11 cellular contexts compared by ENCODE assay signal in the genomic region with DNA sequence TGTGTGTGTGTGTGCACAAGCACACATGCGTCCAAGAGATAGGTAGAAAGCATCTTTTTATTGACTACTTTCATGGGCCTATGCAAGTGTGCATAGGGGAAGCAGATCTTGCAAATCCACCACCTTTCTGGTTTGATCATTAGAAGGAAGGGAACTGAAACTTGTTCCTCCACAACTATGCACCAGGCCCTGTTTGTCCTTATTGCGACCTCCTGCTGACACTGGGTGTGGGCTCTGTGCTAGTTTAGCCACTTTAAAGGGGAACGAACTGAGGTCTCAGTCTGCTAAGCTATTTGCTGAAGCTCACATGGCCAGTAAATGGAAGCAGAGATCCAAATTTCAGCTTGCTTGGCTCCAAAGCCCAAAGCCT. TPM values are rescaled to one million over a fixed set of nuclear protein-coding genes. Genes with fewer than 3 reads are reported as not detected.
DNase-seq lines count a peak whose midpoint lies in the region; ATAC-seq and TF ChIP-seq lines count a peak whose summit lies in the region.
"Had no signal": no experiment of that assay in that cellular context is flagged by ENCODE, and none has a peak within 500 bp of the region (broad histone marks: within the 10 kb centered on the region; RNA-seq: fewer than 3 reads in every experiment).

No MANE protein-coding gene starts in this region.

- H3K27ac ChIP-seq in BLaER1, result no peak overlapping the region
- H3K27ac ChIP-seq: SJCRH30 had no signal

- H3K36me3 Mint-ChIP-seq in chondrocyte (ENCODE audit: low read depth), result no peaks in the 10 kb centered on the region

- H3K27me3 ChIP-seq in BLaER1, result no peaks in the 10 kb centered on the region

- no peaks in the 10 kb centered on the region for H4K20me1 ChIP-seq in BLaER1

- no peaks in the 10 kb centered on the region for H3K4me1 Mint-ChIP-seq in chondrocyte (ENCODE audit: low read depth)

- H3K27me3 Mint-ChIP-seq in chondrocyte (ENCODE audit: low read depth), result peaks cover 37% of the 10 kb centered on the region

- H3K9me3 ChIP-seq in BLaER1, result no peaks in the 10 kb centered on the region
- H3K9me3 ChIP-seq: SJCRH30 had no signal

- H3K4me1 ChIP-seq in BLaER1, result peaks cover 40% of the 10 kb centered on the region

- H3K4me3 Mint-ChIP-seq in chondrocyte (ENCODE audit: unreplicated experiment), result no peak overlapping the region
- H3K4me3 Mint-ChIP-seq: activated naive CD8-positive, alpha-beta T cell; stimulated activated naive CD8-positive, alpha-beta T cell treated with anti-CD3 and anti-CD28 coated beads, Interleukin-15, Interleukin-2, amounts not matched to agents 100 ng/mL and 50 ng/mL, for 24 hours had no signal

- no peak overlapping the region for H3K4me3 ChIP-seq in BLaER1
- H3K4me3 ChIP-seq: SJCRH30 had no signal

- H3K4me2 ChIP-seq in BLaER1, result peak overlapping the region; percentile 54

- DNase-seq in SKM-1 treated with dmso at 0.1 percent for 144 hours (lab: John Stamatoyannopoulos, UW; ENCODE audit: unreplicated experiment), result peak; percentile 87
- DNase-seq in EL, result no peak
- no peak for DNase-seq in ecto neural progenitor cell (ENCODE audit: low spot score)
- DNase-seq in chondrocyte (ENCODE audit: low spot score), result no peak
- no peak for DNase-seq in AG08396 (ENCODE audit: low spot score)
- DNase-seq: SJCRH30 had no signal

- no peak overlapping the region for H3K27ac Mint-ChIP-seq in chondrocyte (ENCODE audit: unreplicated experiment)
- H3K27ac Mint-ChIP-seq: activated naive CD8-positive, alpha-beta T cell; stimulated activated naive CD8-positive, alpha-beta T cell treated with anti-CD3 and anti-CD28 coated beads, Interleukin-15, Interleukin-2, amounts not matched to agents 100 ng/mL and 50 ng/mL, for 24 hours had no signal

- no peaks in the 10 kb centered on the region for H3K9me3 Mint-ChIP-seq in chondrocyte (ENCODE audit: low read depth)
- H3K9me3 Mint-ChIP-seq: stimulated activated naive CD8-positive, alpha-beta T cell treated with anti-CD3 and anti-CD28 coated beads, Interleukin-15, Interleukin-2, amounts not matched to agents 100 ng/mL and 50 ng/mL, for 24 hours had no signal

- H3K36me3 ChIP-seq in BLaER1, result no peaks in the 10 kb centered on the region
- H3K36me3 ChIP-seq: SJCRH30 had no signal

- no peak overlapping the region for H3K9ac ChIP-seq in BLaER1

- no peak for TF ChIP-seq CTCF in chondrocyte (IDR thresholded peaks at IDR 0.05)

- ATAC-seq in GM19438 (IDR thresholded peaks at IDR 0.05; ENCODE audit: low read depth, unreplicated experiment) (peak; percentile 86), HG03095 (IDR thresholded peaks at IDR 0.05; ENCODE audit: unreplicated experiment) (peak; percentile 86)

RNA-seq across cellular contexts. Expression of gene INSIG2, which starts 32.1 kb away (rescaled TPM):
- 24.7 to 27.7 TPM (median 25.0 TPM) in 3 replicates for total RNA-seq in chondrocyte

RNA-seq across cellular contexts. Expression of gene CCDC93, which starts 42.3 kb away (rescaled TPM):
- total RNA-seq in chondrocyte, result 22.0 to 22.8 TPM (median 22.3 TPM) in 3 replicates
